Comparison of ENCODE assay signal across 17 cellular contexts in the genomic region with DNA sequence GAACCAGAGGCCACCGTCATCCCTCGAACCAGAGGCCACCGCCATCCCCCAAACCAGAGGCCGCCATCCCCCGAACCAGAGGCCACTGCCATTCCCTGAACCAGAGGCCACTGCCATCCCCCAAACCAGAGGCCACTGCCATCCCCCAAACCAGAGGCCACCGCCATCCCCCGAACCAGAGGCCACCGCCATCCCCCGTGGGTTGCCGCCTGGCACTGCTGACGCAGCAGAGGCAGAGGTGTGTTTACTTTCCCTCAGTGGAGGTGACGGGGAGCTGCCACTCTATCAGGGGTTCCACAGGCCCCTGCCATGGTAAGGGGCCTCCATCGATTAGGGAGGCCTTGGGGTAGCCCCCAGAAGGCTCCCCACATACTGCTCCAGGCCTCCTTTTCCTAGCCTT. TPM values are rescaled to one million over a fixed set of nuclear protein-coding genes. Genes with fewer than 3 reads are reported as not detected.
A peak's percentile ranks its signal among the peaks of the same experiment; 100 is the strongest.
DNase-seq lines count a peak whose midpoint lies in the region; ATAC-seq, FAIRE-seq and TF ChIP-seq lines count a peak whose summit lies in the region.
"Had no signal": no experiment of that assay in that cellular context is flagged by ENCODE, and none has a peak within 500 bp of the region (broad histone marks: within the 10 kb centered on the region; RNA-seq: fewer than 3 reads in every experiment).

No MANE protein-coding gene starts in this region.

- POLR2A ChIA-PET in GM12878 (lab: Charles Lee): interaction anchor here (0.6 to 3.6 kb wide), 11 partner anchors 25 to 348 kb away, joined by 3 to 25 read pairs (median 4); no protein-coding TSS in a partner anchor

- H3K27ac ChIP-seq in KOPT-K1 (ENCODE audit: low read depth, low read length, poor library complexity, severe bottlenecking) (peak overlapping the region; percentile 100), GM12878 (ENCODE audit: control insufficient read depth, insufficient read depth) (peak overlapping the region; percentile 73), thyroid gland (no peak overlapping the region)
- H3K27ac ChIP-seq: colonic mucosa, gastrocnemius medialis had no signal

- SMC1A ChIA-PET in GM12878 (lab: Charles Lee; ENCODE audit: uncharacterized antibody, unreplicated experiment): interaction anchor here (0.7 to 3.9 kb wide), 9 partner anchors 10 to 427 kb away, joined by 3 to 39 read pairs (median 8); no protein-coding TSS in a partner anchor

- H4K20me1 ChIP-seq in GM12878 (ENCODE audit: control insufficient read depth, insufficient read depth): no peaks in the 10 kb centered on the region

- H3K27me3 ChIP-seq in GM12878 (replicated peaks in 1 of 2; ENCODE audit: control insufficient read depth in 2 of 2, insufficient read depth in 2 of 2, low read length in 1 of 2): peaks cover 0 to 11% of the 10 kb centered on the region in 2 experiments; a peak in 2 of 4 replicates
- H3K27me3 ChIP-seq in thyroid gland: peaks cover 13% of the 10 kb centered on the region

- H3K36me3 ChIP-seq in KOPT-K1 (ENCODE audit: insufficient read depth, low read length): no peaks in the 10 kb centered on the region
- H3K36me3 ChIP-seq in GM12878 (ENCODE audit: control insufficient read depth in 2 of 2, insufficient read depth in 2 of 2, low read length in 1 of 2): peaks cover 0 to 2% of the 10 kb centered on the region in 2 experiments; a peak in 1 of 4 replicates
- no peaks in the 10 kb centered on the region for H3K36me3 ChIP-seq in thyroid gland
- H3K36me3 ChIP-seq: colonic mucosa, gastrocnemius medialis, transverse colon had no signal

- CTCF ChIA-PET in GM12878 (lab: Yijun Ruan, JAX): interaction anchor here (1.0 to 3.1 kb wide), 5 partner anchors 20 to 77 kb away, joined by 3 to 16 read pairs (median 5); no protein-coding TSS in a partner anchor

- RAD21 ChIA-PET in GM12878 (lab: Charles Lee; ENCODE audit: unreplicated experiment): interaction anchor here (1.0 to 3.9 kb wide), 8 partner anchors 12 to 381 kb away, joined by 3 to 38 read pairs (median 6); no protein-coding TSS in a partner anchor

- peaks cover 3% of the 10 kb centered on the region for H3K36me3 Mint-ChIP-seq in activated CD4-positive, alpha-beta T cell treated with anti-CD3 and anti-CD28 coated beads, Interleukin-2, amount 10 ng/mL, durations not matched to agents 24 days and 14 days (ENCODE audit: low read depth)
- H3K36me3 Mint-ChIP-seq in stimulated activated effector memory CD8-positive, alpha-beta T cell treated with anti-CD3 and anti-CD28 coated beads, Interleukin-12 subunit alpha, Interleukin-12 subunit beta, amount 100 ng/mL, for 72 hours: peaks cover 5% of the 10 kb centered on the region

- H3K4me1 ChIP-seq in GM12878 (ENCODE audit: control insufficient read depth, insufficient read depth, low read length) (peaks cover 48% of the 10 kb centered on the region), thyroid gland (peaks cover 0 to 6% of the 10 kb centered on the region in 2 donors)
- H3K4me1 ChIP-seq: colonic mucosa had no signal

- H2AFZ ChIP-seq in GM12878 (ENCODE audit: control insufficient read depth, low read depth, low read length): peak overlapping the region; percentile 67; the same call in 1 of the 2 replicates

- peak overlapping the region; percentile 83 for H3K4me3 Mint-ChIP-seq in activated CD4-positive, alpha-beta T cell treated with anti-CD3 and anti-CD28 coated beads, Interleukin-2, amount 10 ng/mL, durations not matched to agents 24 days and 14 days
- peak overlapping the region; percentile 77 for H3K4me3 Mint-ChIP-seq in stimulated activated effector memory CD8-positive, alpha-beta T cell treated with anti-CD3 and anti-CD28 coated beads, Interleukin-12 subunit alpha, Interleukin-12 subunit beta, amount 100 ng/mL, for 72 hours
- H3K4me3 Mint-ChIP-seq: nephron progenitor cell had no signal

- DNase-seq in activated CD4-positive, alpha-beta T cell treated with anti-CD3 and anti-CD28 coated beads, Interleukin-2, amount 10 ng/mL, durations not matched to agents 24 days and 14 days: no peak
- DNase-seq in activated CD4-positive, alpha-beta T cell treated with anti-CD3 and anti-CD28 coated beads for 4 hours: no peak
- no peak for DNase-seq in GM12878 (ENCODE audit: low read depth, low spot score)
- no peak for DNase-seq in stimulated activated effector memory CD8-positive, alpha-beta T cell treated with anti-CD3 and anti-CD28 coated beads, Interleukin-12 subunit alpha, Interleukin-12 subunit beta, amount 100 ng/mL, for 72 hours (ENCODE audit: low spot score in 2 of 2)
- no peak for DNase-seq in NCI-H2227 (lab: John Stamatoyannopoulos, UW; ENCODE audit: unreplicated experiment)
- DNase-seq in thyroid gland: no peak
- DNase-seq: activated CD4-positive, alpha-beta T cell treated with anti-CD3 and anti-CD28 coated beads, Interleukin-2, amount 50 U/mL, for 48 hours; CD8-positive, alpha-beta memory T cell; colonic mucosa; NCI-H1417 treated with DMSO at 0.1 percent for 48 hours; nephron progenitor cell; stimulated activated CD4-positive, alpha-beta T cell treated with anti-CD3 and anti-CD28 coated beads, Interleukin-1b, Interleukin-23, amount 100 ng/mL, for 48 hours; T-helper 9 cell had no signal

- WGBS in GM12878 (ENCODE audit: insufficient coverage, insufficient replicate concordance, low lambda C conversion rate, missing lambda C conversion rate): 81% methylated on average over 10 of the region's 13 CpGs
- 90 to 96% methylated on average over 12 to 13 of the region's 13 CpGs for WGBS in thyroid gland, 2 donors

- no peak for FAIRE-seq in GM12878 (lab: Jason Lieb, UNC)

- peak overlapping the region; percentile 57 for H3K9ac ChIP-seq in GM12878 (ENCODE audit: control insufficient read depth, insufficient read depth, low read length)

- no TSS peak for BruUV-seq in GM12878 (replicated peaks; lab: Mats Ljungman, UMichigan)

- in situ Hi-C loops in GM12878 (cut with MboI): no loop called here

- no peak for TF ChIP-seq EP300 in GM12878 (IDR thresholded peaks at IDR 0.05; ENCODE audit: borderline replicate concordance in 1 of 2, control insufficient read depth in 1 of 2, low read depth in 2 of 2, low read length in 2 of 2)

- no peak for ATAC-seq in GM12878
- no peak for ATAC-seq in stimulated activated effector memory CD8-positive, alpha-beta T cell treated with anti-CD3 and anti-CD28 coated beads, Interleukin-12 subunit alpha, Interleukin-12 subunit beta, amount 100 ng/mL, for 72 hours
- ATAC-seq in GM21447 (IDR thresholded peaks at IDR 0.05; ENCODE audit: unreplicated experiment): no peak

- H3K4me3 ChIP-seq in GM12878 (peak overlapping the region; percentile 77), thyroid gland (replicated peaks in 1 of 3) (no peak overlapping the region)
- H3K4me3 ChIP-seq: colonic mucosa, gastrocnemius medialis, transverse colon had no signal

- TF ChIP-seq CTCF in GM12878 (IDR thresholded peaks at IDR 0.05 in 2 of 3, conservative IDR thresholded peaks at IDR 0.05 in 1 of 3; ENCODE audit: control insufficient read depth in 2 of 3, extremely low read depth in 1 of 3, insufficient read depth in 1 of 3, low read depth in 3 of 3, low read length in 3 of 3) (no peak), thyroid gland (IDR thresholded peaks at IDR 0.05) (no peak)

- intact Hi-C loops in activated CD4-positive, alpha-beta T cell treated with anti-CD3 and anti-CD28 coated beads, Interleukin-2, amount 10 ng/mL, durations not matched to agents 24 days and 14 days (cut with micrococcal nuclease): loop anchor here (2.0 kb wide), 1 partner anchor 57 kb away; no protein-coding TSS in a partner anchor
- intact Hi-C loops in GM12878 (cut with micrococcal nuclease; ENCODE audit: unreplicated experiment) (loop anchor here (5.0 kb wide), 1 partner anchor 74 kb away; no protein-coding TSS in a partner anchor), thyroid gland (cut with DNase I) (no loop called here)

- peaks cover 47% of the 10 kb centered on the region for H3K4me1 Mint-ChIP-seq in activated CD4-positive, alpha-beta T cell treated with anti-CD3 and anti-CD28 coated beads, Interleukin-2, amount 10 ng/mL, durations not matched to agents 24 days and 14 days
- peaks cover 39% of the 10 kb centered on the region for H3K4me1 Mint-ChIP-seq in stimulated activated effector memory CD8-positive, alpha-beta T cell treated with anti-CD3 and anti-CD28 coated beads, Interleukin-12 subunit alpha, Interleukin-12 subunit beta, amount 100 ng/mL, for 72 hours

- TF ChIP-seq POLR2A in GM12878 (IDR thresholded peaks at IDR 0.05; ENCODE audit: low read depth, low read length) (no peak), thyroid gland (IDR thresholded peaks at IDR 0.05) (no peak)

- peaks cover 52% of the 10 kb centered on the region for H3K79me2 ChIP-seq in GM12878 (ENCODE audit: control insufficient read depth, insufficient read depth, low read length)

- H3K27me3 Mint-ChIP-seq in activated CD4-positive, alpha-beta T cell treated with anti-CD3 and anti-CD28 coated beads, Interleukin-2, amount 10 ng/mL, durations not matched to agents 24 days and 14 days: peaks cover 30% of the 10 kb centered on the region

- no peak overlapping the region for H3K27ac Mint-ChIP-seq in activated CD4-positive, alpha-beta T cell treated with anti-CD3 and anti-CD28 coated beads, Interleukin-2, amount 10 ng/mL, durations not matched to agents 24 days and 14 days
- no peak overlapping the region for H3K27ac Mint-ChIP-seq in stimulated activated effector memory CD8-positive, alpha-beta T cell treated with anti-CD3 and anti-CD28 coated beads, Interleukin-12 subunit alpha, Interleukin-12 subunit beta, amount 100 ng/mL, for 72 hours
- H3K27ac Mint-ChIP-seq: nephron progenitor cell had no signal

- TF ChIP-seq RAD21 in GM12878 (IDR thresholded peaks at IDR 0.05; ENCODE audit: insufficient read depth, low read depth, low read length): no peak

- H3K9me3 ChIP-seq in KOPT-K1 (ENCODE audit: insufficient read depth, low read length, poor library complexity, severe bottlenecking): no peaks in the 10 kb centered on the region
- H3K9me3 ChIP-seq in GM12878 (replicated peaks; ENCODE audit: control insufficient read depth, insufficient read depth, low read length): no peaks in the 10 kb centered on the region
- H3K9me3 ChIP-seq in thyroid gland: no peaks in the 10 kb centered on the region
- H3K9me3 ChIP-seq: colonic mucosa, gastrocnemius medialis, transverse colon had no signal

- no peaks in the 10 kb centered on the region for H3K9me3 Mint-ChIP-seq in activated CD4-positive, alpha-beta T cell treated with anti-CD3 and anti-CD28 coated beads, Interleukin-2, amount 10 ng/mL, durations not matched to agents 24 days and 14 days
- H3K9me3 Mint-ChIP-seq in stimulated activated effector memory CD8-positive, alpha-beta T cell treated with anti-CD3 and anti-CD28 coated beads, Interleukin-12 subunit alpha, Interleukin-12 subunit beta, amount 100 ng/mL, for 72 hours: no peaks in the 10 kb centered on the region
- H3K9me3 Mint-ChIP-seq: CD8-positive, alpha-beta memory T cell; nephron progenitor cell had no signal

- peak overlapping the region; percentile 86 for H3K4me2 ChIP-seq in GM12878 (ENCODE audit: control insufficient read depth, insufficient read depth)

RNA-seq across cellular contexts. Expression of gene IQSEC1, which starts 1.5 kb away (rescaled TPM):
- 22.5 TPM in 2 replicates for total RNA-seq in activated CD4-positive, alpha-beta T cell treated with anti-CD3 and anti-CD28 coated beads, Interleukin-2, amount 10 ng/mL, durations not matched to agents 24 days and 14 days
- total RNA-seq in GM12878 (2013; cell fraction: nucleolus; rRNA removed): 241 and 274 TPM in 2 replicates
- total RNA-seq in GM12878 (2014; rRNA removed) (13.8 and 16.3 TPM in 2 replicates), GM12878 (2014; rRNA removed; fragmentation: Illumina TruSeq; extraction: Trizol) (6.4 TPM in 2 replicates), GM12878 (2021) (48.6 and 55.2 TPM in 2 replicates), thyroid gland (10 to 100 TPM; 37.1 to 48.3 (median 38.9) TPM)
- 8.1 TPM for polyA plus RNA-seq in GM12878 (2011; ENCODE audit: low read depth)
- polyA plus RNA-seq in GM12878 (2011; rRNA removed) (4.2 and 6.7 TPM in 2 replicates), GM12878 (2014; fragmentation: Illumina TruSeq; extraction: Trizol) (10.2 and 15.1 TPM in 2 replicates), GM12878 (2014; fragmentation: Nextera tagmentation; extraction: Ambion mirVana) (1 to 10 TPM in 1 of 2 experiments, under 1 TPM in 1; 0.92 to 2.0 TPM), GM12878 (2014; rRNA removed) (17.9 and 23.3 TPM in 2 replicates), GM12878 (2016; fragmentation: Nextera tagmentation; extraction: Ambion mirVana) (1 to 10 TPM; 8.1 to 9.0 TPM)
- 6.3 and 8.5 TPM in 2 replicates for polyA plus RNA-seq in GM12878 (2011; cell fraction: cytosol; rRNA removed)
- 45.6 and 48.9 TPM in 2 replicates for polyA plus RNA-seq in GM12878 (2011; cell fraction: nucleus; rRNA removed)
- 17.9 and 26.7 TPM in 2 replicates for polyA plus RNA-seq in GM12878 (2012)
- 14.2 and 22.2 TPM in 2 replicates for polyA minus RNA-seq in GM12878 (2011; rRNA and poly(A)+ RNA removed)
- 11.4 and 16.2 TPM in 2 replicates for polyA minus RNA-seq in GM12878 (2011; cell fraction: cytosol; rRNA and poly(A)+ RNA removed)
- polyA minus RNA-seq in GM12878 (2011; cell fraction: nucleus; rRNA and poly(A)+ RNA removed): 53.2 and 58.7 TPM in 2 replicates

Comparison
In these comparisons a context has a peak if more than half of its experiments do, and no peak if none do; other contexts are left out.
1. H3K27ac ChIP-seq: peak in KOPT-K1 (single experiment) and GM12878 (single experiment); none in thyroid gland (0 of 3).